ENCODE assay signal across 8 cellular contexts in the genomic region with DNA sequence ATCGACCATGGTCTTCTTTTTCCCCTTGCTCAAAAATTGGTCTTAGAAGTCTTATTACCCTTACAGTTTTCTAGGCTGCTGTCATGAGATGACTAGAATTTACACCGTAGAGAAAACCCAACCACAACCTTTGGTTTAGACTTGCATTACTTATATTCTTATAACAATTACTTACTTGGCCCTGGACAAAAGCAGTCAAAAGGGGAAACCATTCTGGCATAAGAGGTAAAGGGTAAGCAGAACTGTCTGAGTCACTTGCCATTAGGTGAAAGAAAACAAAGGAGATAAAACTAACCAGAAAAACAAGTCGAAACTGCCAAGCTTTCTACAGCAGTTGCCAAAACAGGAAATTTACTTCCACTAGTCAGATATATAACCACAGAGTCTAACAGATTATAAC. TPM values are rescaled to one million over a fixed set of nuclear protein-coding genes. Genes with fewer than 3 reads are reported as not detected.
A peak's percentile ranks its signal among the peaks of the same experiment; 100 is the strongest.
DNase-seq lines count a peak whose midpoint lies in the region; ATAC-seq and TF ChIP-seq lines count a peak whose summit lies in the region.

No MANE protein-coding gene starts in this region.

- H3K4me3 Mint-ChIP-seq in activated naive CD8-positive, alpha-beta T cell = peak overlapping the region; percentile 83
- H3K4me3 Mint-ChIP-seq in Caco-2 (ENCODE audit: unreplicated experiment) = no peak overlapping the region

- CTCF ChIA-PET in Caco-2 (lab: Charles Lee) = no interaction called here

- TF ChIP-seq CTCF in lower lobe of right lung (IDR thresholded peaks at IDR 0.05) = no peak
- no peak for TF ChIP-seq CTCF in Caco-2 (IDR thresholded peaks at IDR 0.05; ENCODE audit: insufficient read depth in 1 of 2, low read depth in 1 of 2, low read length in 1 of 2, severe bottlenecking in 1 of 2, unreplicated experiment in 1 of 2)

- H3K4me1 ChIP-seq in lower lobe of right lung (peaks cover 59% of the 10 kb centered on the region), Caco-2 (peaks cover 69% of the 10 kb centered on the region)

- DNase-seq in ELF-1 (ENCODE audit: low read depth, low spot score) (peak; percentile 29), HPDE6-E6E7 (ENCODE audit: extremely low spot score) (peak; percentile 76), lower lobe of right lung (no peak), GDM1 (lab: John Stamatoyannopoulos, UW) (no peak), epidermal melanocyte (ENCODE audit: insufficient read length, low spot score) (no peak), Caco-2 (no peak)

- H3K27me3 Mint-ChIP-seq in activated naive CD8-positive, alpha-beta T cell = no peaks in the 10 kb centered on the region
- no peaks in the 10 kb centered on the region for H3K27me3 Mint-ChIP-seq in Caco-2 (ENCODE audit: insufficient read depth, unreplicated experiment)

- peaks cover 31% of the 10 kb centered on the region for H3K36me3 Mint-ChIP-seq in activated naive CD8-positive, alpha-beta T cell
- peaks cover 34% of the 10 kb centered on the region for H3K36me3 Mint-ChIP-seq in Caco-2 (ENCODE audit: insufficient read depth, unreplicated experiment)

- H3K4me1 Mint-ChIP-seq in activated naive CD8-positive, alpha-beta T cell (ENCODE audit: low read depth) = peaks cover 75% of the 10 kb centered on the region
- H3K4me1 Mint-ChIP-seq in Caco-2 (ENCODE audit: low read depth, unreplicated experiment) = peaks cover 53% of the 10 kb centered on the region

- no peaks in the 10 kb centered on the region for H3K27me3 ChIP-seq in lower lobe of right lung (ENCODE audit: low read depth)
- H3K27me3 ChIP-seq in Caco-2 (replicated peaks; ENCODE audit: control insufficient read depth, insufficient read depth, low read length) = no peaks in the 10 kb centered on the region

- H3K4me3 ChIP-seq in lower lobe of right lung (no peak overlapping the region), Caco-2 (ENCODE audit: low read depth, low read length) (no peak overlapping the region)

- POLR2A ChIA-PET in Caco-2 (lab: Charles Lee) = no interaction called here

- H3K36me3 ChIP-seq in lower lobe of right lung (peaks cover 23% of the 10 kb centered on the region), Caco-2 (ENCODE audit: control insufficient read depth, insufficient read depth, low read length) (no peaks in the 10 kb centered on the region)

- peak overlapping the region; percentile 22 for H3K27ac ChIP-seq in lower lobe of right lung

- intact Hi-C loops in lower lobe of right lung (cut with DNase I) = no loop called here
- intact Hi-C loops in Caco-2 (cut with micrococcal nuclease; ENCODE audit: unreplicated experiment) = no loop called here

- peak overlapping the region; percentile 94 for H3K27ac Mint-ChIP-seq in activated naive CD8-positive, alpha-beta T cell
- no peak overlapping the region for H3K27ac Mint-ChIP-seq in Caco-2 (ENCODE audit: unreplicated experiment)

- H3K9me3 ChIP-seq in lower lobe of right lung (no peaks in the 10 kb centered on the region), Caco-2 (no peaks in the 10 kb centered on the region)

- no peaks in the 10 kb centered on the region for H3K9me3 Mint-ChIP-seq in activated naive CD8-positive, alpha-beta T cell (ENCODE audit: low read depth)
- H3K9me3 Mint-ChIP-seq in Caco-2 (ENCODE audit: unreplicated experiment) = peaks cover 12% of the 10 kb centered on the region

- ATAC-seq in GM21447 (IDR thresholded peaks at IDR 0.05; ENCODE audit: unreplicated experiment) (peak; percentile 76), lower lobe of right lung (peak in 1 of 2 donors; percentile 72)

- no TSS peak for BruUV-seq in Caco-2 (replicated peaks; lab: Mats Ljungman, UMichigan)

RNA-seq across cellular contexts. Expression of a gene that starts 17.9 kb away (rescaled TPM):
- total RNA-seq in lower lobe of right lung (85.7 TPM), Caco-2 (2022) (99.2 and 110 TPM in 2 replicates)

Comparison
In these comparisons a context has a peak if more than half of its experiments do, and no peak if none do; other contexts are left out.
1. DNase-seq: peak in ELF-1 (single experiment) and HPDE6-E6E7 (single experiment); none in lower lobe of right lung (single experiment), GDM1 (single experiment), epidermal melanocyte (single experiment) and Caco-2 (0 of 2).